Comparison of ENCODE assay signal across 10 cellular contexts in genomic region chr9:124297553-124297905, GRCh38. TPM values are rescaled to one million over a fixed set of nuclear protein-coding genes. Genes with fewer than 3 reads are reported as not detected.
DNase-seq lines count a peak whose midpoint lies in the region; ATAC-seq, FAIRE-seq and TF ChIP-seq lines count a peak whose summit lies in the region.
"Had no signal": no experiment of that assay in that cellular context is flagged by ENCODE, and none has a peak within 500 bp of the region (broad histone marks: within the 10 kb centered on the region; RNA-seq: fewer than 3 reads in every experiment).

No MANE protein-coding gene starts in this region.

- POLR2A ChIA-PET in WTC11 (lab: Charles Lee): no interaction called here

- DNase-seq in EL (peak; percentile 98), WTC11 (ENCODE audit: low spot score) (peak; percentile 29), cardiac septum (ENCODE audit: low spot score) (peak; percentile 87), pancreas (peak in 4 of 6 donors; percentile 61 to 77 (median 72)), NCI-H2081 treated with DMSO at 0.1 percent for 48 hours (lab: John Stamatoyannopoulos, UW) (no peak), HuH-7.5 (ENCODE audit: low spot score) (no peak), GM20000 (ENCODE audit: low spot score) (no peak)
- DNase-seq: KG1 had no signal

- no peaks in the 10 kb centered on the region for H3K27me3 Mint-ChIP-seq in WTC11 (ENCODE audit: low read depth)
- H3K27me3 Mint-ChIP-seq: type B pancreatic cell had no signal

- H3K27ac ChIP-seq in pancreas: peak overlapping the region; percentile 34 to 65 (median 49)

- intact Hi-C loops in cardiac septum (cut with DNase I) (no loop called here), pancreas (cut with DNase I) (no loop called here)

- no peaks in the 10 kb centered on the region for H3K36me3 Mint-ChIP-seq in WTC11
- H3K36me3 Mint-ChIP-seq: type B pancreatic cell had no signal

- no peaks in the 10 kb centered on the region for H3K9me3 ChIP-seq in pancreas

- no peaks in the 10 kb centered on the region for H3K27me3 ChIP-seq in pancreas

- H3K4me3 Mint-ChIP-seq in WTC11: no peak overlapping the region
- H3K4me3 Mint-ChIP-seq: type B pancreatic cell had no signal

- H3K4me1 Mint-ChIP-seq in WTC11: peaks cover 29% of the 10 kb centered on the region

- 38 to 39% methylated on average over 9 of the region's 9 CpGs for WGBS in pancreas, 2 donors

- ATAC-seq in WTC11 (peak; percentile 67), pancreas (peak; percentile 70 to 75 (median 74)), HG02884 (IDR thresholded peaks at IDR 0.05; ENCODE audit: unreplicated experiment) (no peak)

- CTCF ChIA-PET in WTC11 (lab: Charles Lee): interaction anchor here (1.9 to 3.1 kb wide), 2 partner anchors 14 to 171 kb away, joined by 9 read pairs; no protein-coding TSS in a partner anchor

- peaks cover 8 to 27% (median 11%) of the 10 kb centered on the region in 3 donors for H3K4me1 ChIP-seq in pancreas

- H3K27ac Mint-ChIP-seq in WTC11: no peak overlapping the region
- H3K27ac Mint-ChIP-seq: type B pancreatic cell had no signal

- H3K36me3 ChIP-seq in pancreas: peaks cover 0 to 7% (median 0%) of the 10 kb centered on the region in 3 donors

- H3K4me3 ChIP-seq in pancreas: no peak overlapping the region

- no peaks in the 10 kb centered on the region for H3K9me3 Mint-ChIP-seq in WTC11
- H3K9me3 Mint-ChIP-seq: type B pancreatic cell had no signal

- FAIRE-seq in pancreas (lab: Jason Lieb, UNC): no peak

- no peak for TF ChIP-seq CTCF in WTC11 (IDR thresholded peaks at IDR 0.05)
- no peak for TF ChIP-seq CTCF in pancreas (IDR thresholded peaks at IDR 0.05)
- no peak for TF ChIP-seq CTCF in GM20000 (IDR thresholded peaks at IDR 0.05; ENCODE audit: extremely low read depth, missing control alignments)

TF ChIP-seq in WTC11, 78 proteins besides CTCF, POLR2A, EP300 and RAD21:
- TF ChIP-seq ZNF232 (CRISPR knock-in tag; IDR thresholded peaks at IDR 0.05) (no peak), RELA (CRISPR knock-in tag; IDR thresholded peaks at IDR 0.05; ENCODE audit: borderline replicate concordance) (no peak), ZNF138 (CRISPR knock-in tag; conservative IDR thresholded peaks at IDR 0.05) (no peak), ZNF532 (CRISPR knock-in tag; IDR thresholded peaks at IDR 0.05; ENCODE audit: borderline replicate concordance) (0 out of 2 replicates have a peak, but pooled peaks have one; percentile 47), CDX4 (CRISPR knock-in tag; IDR thresholded peaks at IDR 0.05; ENCODE audit: borderline replicate concordance) (no peak), ELF4 (CRISPR knock-in tag; IDR thresholded peaks at IDR 0.05; ENCODE audit: low read depth) (no peak), ZNF671 (CRISPR knock-in tag; IDR thresholded peaks at IDR 0.05) (no peak), RORB (CRISPR knock-in tag; IDR thresholded peaks at IDR 0.05) (no peak), ZNF121 (CRISPR knock-in tag; IDR thresholded peaks at IDR 0.05) (no peak)

RNA-seq across cellular contexts. Expression of gene NEK6, which starts 39.8 kb away (rescaled TPM):
- 19.2 to 23.0 TPM (median 21.4 TPM) in 3 replicates for total RNA-seq in WTC11 (2021)
- 11.6 TPM for total RNA-seq in cardiac septum
- total RNA-seq in pancreas: 10 to 100 TPM; 25.1 to 67.0 (median 34.2) TPM
- polyA plus RNA-seq in pancreas: 10 to 100 TPM in 1 of 2 donors, 1 to 10 TPM in 1; 7.8 to 12.5 TPM

Comparison
In these comparisons a context has a peak if more than half of its experiments do, and no peak if none do; other contexts are left out.
1. DNase-seq: peak in EL (single experiment), WTC11 (single experiment), cardiac septum (single experiment) and pancreas (4 of 6); none in NCI-H2081 treated with DMSO at 0.1 percent for 48 hours (single experiment), HuH-7.5 (single experiment) and GM20000 (single experiment).